Comparison of ENCODE assay signal across 4 cellular contexts in genomic region chr11:126634963-126635362, GRCh38.
TF ChIP-seq lines count a peak whose summit lies in the region.

No MANE protein-coding gene starts in this region.

TF ChIP-seq in SK-N-SH, 30 proteins besides CTCF, POLR2A, EP300 and RAD21:
- TF ChIP-seq, protein P1, sequence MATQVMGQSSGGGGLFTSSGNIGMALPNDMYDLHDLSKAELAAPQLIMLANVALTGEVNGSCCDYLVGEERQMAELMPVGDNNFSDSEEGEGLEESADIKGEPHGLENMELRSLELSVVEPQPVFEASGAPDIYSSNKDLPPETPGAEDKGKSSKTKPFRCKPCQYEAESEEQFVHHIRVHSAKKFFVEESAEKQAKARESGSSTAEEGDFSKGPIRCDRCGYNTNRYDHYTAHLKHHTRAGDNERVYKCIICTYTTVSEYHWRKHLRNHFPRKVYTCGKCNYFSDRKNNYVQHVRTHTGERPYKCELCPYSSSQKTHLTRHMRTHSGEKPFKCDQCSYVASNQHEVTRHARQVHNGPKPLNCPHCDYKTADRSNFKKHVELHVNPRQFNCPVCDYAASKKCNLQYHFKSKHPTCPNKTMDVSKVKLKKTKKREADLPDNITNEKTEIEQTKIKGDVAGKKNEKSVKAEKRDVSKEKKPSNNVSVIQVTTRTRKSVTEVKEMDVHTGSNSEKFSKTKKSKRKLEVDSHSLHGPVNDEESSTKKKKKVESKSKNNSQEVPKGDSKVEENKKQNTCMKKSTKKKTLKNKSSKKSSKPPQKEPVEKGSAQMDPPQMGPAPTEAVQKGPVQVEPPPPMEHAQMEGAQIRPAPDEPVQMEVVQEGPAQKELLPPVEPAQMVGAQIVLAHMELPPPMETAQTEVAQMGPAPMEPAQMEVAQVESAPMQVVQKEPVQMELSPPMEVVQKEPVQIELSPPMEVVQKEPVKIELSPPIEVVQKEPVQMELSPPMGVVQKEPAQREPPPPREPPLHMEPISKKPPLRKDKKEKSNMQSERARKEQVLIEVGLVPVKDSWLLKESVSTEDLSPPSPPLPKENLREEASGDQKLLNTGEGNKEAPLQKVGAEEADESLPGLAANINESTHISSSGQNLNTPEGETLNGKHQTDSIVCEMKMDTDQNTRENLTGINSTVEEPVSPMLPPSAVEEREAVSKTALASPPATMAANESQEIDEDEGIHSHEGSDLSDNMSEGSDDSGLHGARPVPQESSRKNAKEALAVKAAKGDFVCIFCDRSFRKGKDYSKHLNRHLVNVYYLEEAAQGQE (IDR thresholded peaks at IDR 0.05; ENCODE audit: low read depth, low read length), result peak; percentile 72; the same call in 1 of the 2 replicates
- TF ChIP-seq FOSL2 (IDR thresholded peaks at IDR 0.05; ENCODE audit: borderline replicate concordance, low read depth), result no peak

TF ChIP-seq in SK-N-SH treated with all-trans-retinoic acid at 6 μM for 48 hours, 23 proteins besides CTCF, POLR2A, EP300 and RAD21:
- TF ChIP-seq ZFP30 (CRISPR knock-in tag; IDR thresholded peaks at IDR 0.05) (no peak), ZNF8 (CRISPR knock-in tag; IDR thresholded peaks at IDR 0.05) (no peak), CREB5 (CRISPR knock-in tag; IDR thresholded peaks at IDR 0.05; ENCODE audit: low read depth) (no peak), PPARA (CRISPR knock-in tag; IDR thresholded peaks at IDR 0.05; ENCODE audit: borderline replicate concordance) (no peak), ZFP3 (CRISPR knock-in tag; IDR thresholded peaks at IDR 0.05) (no peak), ARNTL (CRISPR knock-in tag; IDR thresholded peaks at IDR 0.05; ENCODE audit: borderline replicate concordance, low read depth) (no peak)

TF ChIP-seq in H1, 55 proteins besides CTCF, POLR2A, EP300 and RAD21:
- TF ChIP-seq JUN (IDR thresholded peaks at IDR 0.05; ENCODE audit: low read depth, low read length) (no peak), KDM4A (IDR thresholded peaks at IDR 0.05; ENCODE audit: low read depth, low read length, severe bottlenecking) (no peak), ASH2L (IDR thresholded peaks at IDR 0.05; ENCODE audit: low read length) (no peak), SAP30 (IDR thresholded peaks at IDR 0.05; ENCODE audit: insufficient read depth, insufficient replicate concordance, low read length) (no peak), TAF7 (optimal IDR thresholded peaks at IDR 0.05; ENCODE audit: borderline replicate concordance, low read depth, low read length) (no peak), ZNF274 (IDR thresholded peaks at IDR 0.05; ENCODE audit: borderline replicate concordance, extremely low read depth, low read length) (no peak), KDM5A (IDR thresholded peaks at IDR 0.05; ENCODE audit: low read length) (no peak), RNF2 (IDR thresholded peaks at IDR 0.05; ENCODE audit: borderline replicate concordance, low read depth, low read length, missing control alignments, poor library complexity, severe bottlenecking) (no peak), BRCA1 (IDR thresholded peaks at IDR 0.05; ENCODE audit: low read depth, low read length) (no peak), TEAD4 (IDR thresholded peaks at IDR 0.05; ENCODE audit: low read depth, low read length) (no peak)

TF ChIP-seq in liver, 16 proteins besides CTCF, POLR2A, EP300 and RAD21:
- TF ChIP-seq, protein P1 (IDR thresholded peaks at IDR 0.05), result peak; percentile 14
- TF ChIP-seq GABPA (IDR thresholded peaks at IDR 0.05 in 1 of 2, conservative IDR thresholded peaks at IDR 0.05 in 1 of 2) (no peak), ATF3 (IDR thresholded peaks at IDR 0.05) (no peak), HNF4A (conservative IDR thresholded peaks at IDR 0.05) (peak in 1 of 2 donors; percentile 13), HNF4G (IDR thresholded peaks at IDR 0.05) (no peak)
